In the genomic region with DNA sequence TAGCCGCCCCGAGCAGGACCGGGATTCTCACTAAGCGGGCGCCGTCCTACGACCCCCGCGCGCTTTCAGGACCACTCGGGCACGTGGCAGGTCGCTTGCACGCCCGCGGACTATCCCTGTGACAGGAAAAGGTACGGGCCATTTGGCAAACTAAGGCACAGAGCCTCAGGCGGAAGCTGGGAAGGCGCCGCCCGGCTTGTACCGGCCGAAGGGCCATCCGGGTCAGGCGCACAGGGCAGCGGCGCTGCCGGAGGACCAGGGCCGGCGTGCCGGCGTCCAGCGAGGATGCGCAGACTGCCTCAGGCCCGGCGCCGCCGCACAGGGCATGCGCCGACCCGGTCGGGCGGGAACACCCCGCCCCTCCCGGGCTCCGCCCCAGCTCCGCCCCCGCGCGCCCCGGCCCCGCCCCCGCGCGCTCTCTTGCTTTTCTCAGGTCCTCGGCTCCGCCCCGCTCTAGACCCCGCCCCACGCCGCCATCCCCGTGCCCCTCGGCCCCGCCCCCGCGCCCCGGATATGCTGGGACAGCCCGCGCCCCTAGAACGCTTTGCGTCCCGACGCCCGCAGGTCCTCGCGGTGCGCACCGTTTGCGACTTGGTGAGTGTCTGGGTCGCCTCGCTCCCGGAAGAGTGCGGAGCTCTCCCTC, we compare ENCODE assay signal across 8 cellular contexts. TPM values are rescaled to one million over a fixed set of nuclear protein-coding genes. Genes with fewer than 3 reads are reported as not detected.
A peak's percentile ranks its signal among the peaks of the same experiment; 100 is the strongest.
DNase-seq lines count a peak whose midpoint lies in the region; ATAC-seq and TF ChIP-seq lines count a peak whose summit lies in the region.

A gene (plus strand): TSS at position 539 of the 643 bp plus-strand sequence.

- 0 to 60% (median 3%) methylated on average over 2 to 83 of the region's 83 CpGs for WGBS in adrenal gland, 4 donors

- TF ChIP-seq POLR2A in adrenal gland (IDR thresholded peaks at IDR 0.05): peak; percentile 67 to 77

- peak within 1 kb of the TSS; percentile 81 to 94 (median 83) for H3K4me3 Mint-ChIP-seq in CD8-positive, alpha-beta memory T cell
- H3K4me3 Mint-ChIP-seq in progenitor cell of endocrine pancreas (ENCODE audit: low read depth): peak within 1 kb of the TSS; percentile 75
- H3K4me3 Mint-ChIP-seq in type B pancreatic cell: peak within 1 kb of the TSS; percentile 86

- peaks cover 18% of the 10 kb centered on the region for H3K4me1 ChIP-seq in CD8-positive, alpha-beta memory T cell (ENCODE audit: insufficient read depth, low read length)
- H3K4me1 ChIP-seq in adrenal gland (replicated peaks in 1 of 2): peaks cover 13% of the 10 kb centered on the region in 2 donors

- H3K9me3 Mint-ChIP-seq in CD8-positive, alpha-beta memory T cell: no peaks in the 10 kb centered on the region
- no peaks in the 10 kb centered on the region for H3K9me3 Mint-ChIP-seq in progenitor cell of endocrine pancreas (ENCODE audit: low read depth)
- H3K9me3 Mint-ChIP-seq in type B pancreatic cell: no peaks in the 10 kb centered on the region

- H3K36me3 ChIP-seq in CD8-positive, alpha-beta memory T cell (ENCODE audit: insufficient read depth, low read length): no peaks in the 10 kb centered on the region
- no peaks in the 10 kb centered on the region for H3K36me3 ChIP-seq in adrenal gland (replicated peaks in 1 of 2)

- H3K27me3 Mint-ChIP-seq in CD8-positive, alpha-beta memory T cell: peaks cover 0 to 2% of the 10 kb centered on the region in 2 donors
- peaks cover 17% of the 10 kb centered on the region for H3K27me3 Mint-ChIP-seq in progenitor cell of endocrine pancreas
- peaks cover 3% of the 10 kb centered on the region for H3K27me3 Mint-ChIP-seq in type B pancreatic cell

- POLR2A ChIA-PET in CD8-positive, alpha-beta memory T cell (lab: Charles Lee): interaction anchor here (1.0 to 1.3 kb wide), 4 partner anchors 24 to 645 kb away, joined by 3 to 5 read pairs (median 4); a partner anchor contains a TSS

- DNase-seq in CD8-positive, alpha-beta memory T cell: peak; percentile 93 to 99 (median 97)
- peak; percentile 65 for DNase-seq in SW480 (ENCODE audit: low spot score)
- DNase-seq in adrenal gland: peak; percentile 93 to 97 (median 96)
- DNase-seq in left cardiac atrium: peak; percentile 96
- peak; percentile 94 for DNase-seq in progenitor cell of endocrine pancreas (ENCODE audit: low spot score, unreplicated experiment)
- DNase-seq in type B pancreatic cell (ENCODE audit: extremely low spot score, unreplicated experiment): peak; percentile 97

- H3K27ac Mint-ChIP-seq in CD8-positive, alpha-beta memory T cell: peak within 1 kb of the TSS; percentile 75 to 94 (median 84)
- H3K27ac Mint-ChIP-seq in progenitor cell of endocrine pancreas: peak within 1 kb of the TSS; percentile 52
- peak within 1 kb of the TSS; percentile 71 for H3K27ac Mint-ChIP-seq in type B pancreatic cell

- H3K27me3 ChIP-seq in CD8-positive, alpha-beta memory T cell (ENCODE audit: insufficient read depth, low read length, poor library complexity, severe bottlenecking): no peaks in the 10 kb centered on the region
- H3K27me3 ChIP-seq in adrenal gland: no peaks in the 10 kb centered on the region

- peaks cover 16 to 28% (median 21%) of the 10 kb centered on the region in 3 donors for H3K4me1 Mint-ChIP-seq in CD8-positive, alpha-beta memory T cell
- H3K4me1 Mint-ChIP-seq in progenitor cell of endocrine pancreas (ENCODE audit: low read depth): peaks cover 6% of the 10 kb centered on the region
- H3K4me1 Mint-ChIP-seq in type B pancreatic cell (ENCODE audit: unreplicated experiment): peaks cover 9% of the 10 kb centered on the region

- ATAC-seq in GM19397 (IDR thresholded peaks at IDR 0.05; ENCODE audit: unreplicated experiment): peak; percentile 93
- ATAC-seq in HG03565 (IDR thresholded peaks at IDR 0.05; ENCODE audit: unreplicated experiment): peak; percentile 80
- ATAC-seq in left cardiac atrium: peak; percentile 99

- peaks cover 0 to 17% (median 5%) of the 10 kb centered on the region in 3 donors for H3K36me3 Mint-ChIP-seq in CD8-positive, alpha-beta memory T cell
- H3K36me3 Mint-ChIP-seq in progenitor cell of endocrine pancreas (ENCODE audit: insufficient read depth): no peaks in the 10 kb centered on the region
- H3K36me3 Mint-ChIP-seq in type B pancreatic cell: peaks cover 8% of the 10 kb centered on the region

- TF ChIP-seq CTCF in adrenal gland (IDR thresholded peaks at IDR 0.05) (no peak), progenitor cell of endocrine pancreas (IDR thresholded peaks at IDR 0.05; ENCODE audit: unreplicated experiment) (no peak), type B pancreatic cell (conservative IDR thresholded peaks at IDR 0.05) (no peak)

- H3K9me3 ChIP-seq in CD8-positive, alpha-beta memory T cell (ENCODE audit: low read length): no peaks in the 10 kb centered on the region
- no peaks in the 10 kb centered on the region for H3K9me3 ChIP-seq in adrenal gland (replicated peaks in 1 of 3)

- peak within 1 kb of the TSS; percentile 67 for H3K27ac ChIP-seq in CD8-positive, alpha-beta memory T cell (ENCODE audit: low read depth, low read length)
- peak within 1 kb of the TSS in 3 of 5 donors; percentile 34 to 89 (median 77) for H3K27ac ChIP-seq in adrenal gland

- intact Hi-C loops in adrenal gland (cut with DNase I): no loop called here
- intact Hi-C loops in left cardiac atrium (cut with DNase I): no loop called here

- peak within 1 kb of the TSS; percentile 84 for H3K4me3 ChIP-seq in CD8-positive, alpha-beta memory T cell (ENCODE audit: low read length)
- H3K4me3 ChIP-seq in adrenal gland: peak within 1 kb of the TSS; percentile 43 to 92 (median 68)

- CTCF ChIA-PET in CD8-positive, alpha-beta memory T cell (lab: Charles Lee): interaction anchor here (0.8 kb wide), 1 partner anchor 643 kb away, joined by 5 read pairs; no protein-coding TSS in a partner anchor

RNA-seq across cellular contexts. Expression of the gene that starts here (rescaled TPM):
- total RNA-seq in CD8-positive, alpha-beta memory T cell: 10 to 100 TPM; 19.7 to 22.4 TPM
- polyA plus RNA-seq in CD8-positive, alpha-beta memory T cell: 31.7 TPM
- total RNA-seq in adrenal gland (10 to 100 TPM in 7 of 8 donors, 1 to 10 TPM in 1; 8.3 to 35.8 (median 22.9) TPM), left cardiac atrium (10 to 100 TPM; 10.1 to 15.7 TPM), progenitor cell of endocrine pancreas (13.6 and 17.3 TPM in 2 replicates), type B pancreatic cell (ENCODE audit: low replicate concordance) (13.5 and 18.8 TPM in 2 replicates)
- 10 to 100 TPM in 2 of 3 donors, 1 to 10 TPM in 1; 3.8 to 35.8 (median 15.4) TPM for polyA plus RNA-seq in adrenal gland

Comparison
In these comparisons a context has a peak if more than half of its experiments do, and no peak if none do; other contexts are left out.
1. Peak in every context shown above with its lines: DNase-seq, ATAC-seq, H3K4me3 ChIP-seq and H3K27ac ChIP-seq.